27 cellular contexts compared by ENCODE assay signal in genomic region chr20:63509088-63509564, GRCh38. TPM values are rescaled to one million over a fixed set of nuclear protein-coding genes. Genes with fewer than 3 reads are reported as not detected.
DNase-seq lines count a peak whose midpoint lies in the region; ATAC-seq and TF ChIP-seq lines count a peak whose summit lies in the region.
"Had no signal": no experiment of that assay in that cellular context is flagged by ENCODE, and none has a peak within 500 bp of the region (broad histone marks: within the 10 kb centered on the region; RNA-seq: fewer than 3 reads in every experiment).

No MANE protein-coding gene starts in this region.

- H3K36me3 ChIP-seq in psoas muscle (ENCODE audit: insufficient read depth in 1 of 2, low read depth in 1 of 2) (no peaks in the 10 kb centered on the region), HAP-1 (replicated peaks) (no peaks in the 10 kb centered on the region)
- H3K36me3 ChIP-seq: esophagus squamous epithelium, neural progenitor cell had no signal

- CTCF ChIA-PET in activated naive CD4-positive, alpha-beta T cell treated with anti-CD3 and anti-CD28 coated beads for 36 hours (lab: Charles Lee): interaction anchor here (3.6 kb wide), 1 partner anchor 13 kb away, joined by 18 read pairs; no protein-coding TSS in a partner anchor

- TF ChIP-seq CTCF in psoas muscle (IDR thresholded peaks at IDR 0.05): no peak

- H3K27ac Mint-ChIP-seq in activated naive CD4-positive, alpha-beta T cell treated with anti-CD3 and anti-CD28 coated beads for 36 hours: no peak overlapping the region
- H3K27ac Mint-ChIP-seq: activated naive CD4-positive, alpha-beta T cell treated with anti-CD3 and anti-CD28 coated beads, Interleukin-2, amount 50 U/mL, for 24 hours; neural progenitor cell had no signal

- H3K9me3 ChIP-seq in psoas muscle: peaks cover 12% of the 10 kb centered on the region
- H3K9me3 ChIP-seq in HAP-1: peaks cover 9% of the 10 kb centered on the region

- peak overlapping the region; percentile 81 for H3K27ac ChIP-seq in psoas muscle
- H3K27ac ChIP-seq: esophagus squamous epithelium, neural progenitor cell, RWPE1 had no signal

- H3K4me3 Mint-ChIP-seq in activated naive CD4-positive, alpha-beta T cell treated with anti-CD3 and anti-CD28 coated beads for 36 hours: no peak overlapping the region
- H3K4me3 Mint-ChIP-seq: activated naive CD4-positive, alpha-beta T cell treated with anti-CD3 and anti-CD28 coated beads, Interleukin-2, amount 50 U/mL, for 24 hours; activated T-helper 1 cell treated with anti-CD3 and anti-CD28 coated beads, Interleukin-12 subunit alpha, Interleukin-12 subunit beta, Interleukin-2, Interleukin-4 antibody, amounts not matched to agents 30 ng/mL and 10 ng/mL and 1 ng/mL, durations not matched to agents 14 hours and 24 hours and 36 hours; neural progenitor cell had no signal

- H3K4me1 ChIP-seq in psoas muscle: peaks cover 13% of the 10 kb centered on the region
- H3K4me1 ChIP-seq in HAP-1: no peaks in the 10 kb centered on the region; the same call in 1 of the 2 replicates
- H3K4me1 ChIP-seq: esophagus squamous epithelium, neural progenitor cell had no signal

- peak; percentile 25 for DNase-seq in NCI-H345 (lab: John Stamatoyannopoulos, UW)
- DNase-seq in NCI-H345 treated with DMSO at 0.1 percent for 48 hours (lab: John Stamatoyannopoulos, UW; ENCODE audit: unreplicated experiment): no peak
- peak; percentile 89 for DNase-seq in MV-4-11 (lab: John Stamatoyannopoulos, UW)
- DNase-seq in RPMI8226: peak; percentile 38
- peak in 1 of 2 donors; percentile 57 for DNase-seq in psoas muscle
- no peak for DNase-seq in activated naive CD4-positive, alpha-beta T cell treated with anti-CD3 and anti-CD28 coated beads for 36 hours
- DNase-seq in HAP-1 (ENCODE audit: low spot score in 2 of 2): no peak
- DNase-seq: caudate nucleus; DMS53; esophagus squamous epithelium; KG1; kidney glomerular epithelial cell; MM.1S; NCI-H1930; NCI-H510A; NK-92 treated with Interleukin-12 subunit alpha and Interleukin-12 subunit beta, amount 100 ng/mL, for 24 hours; stimulated activated CD8-positive, alpha-beta memory T cell treated with anti-CD3 and anti-CD28 coated beads, Interleukin-4, amount 100 ng/mL, for 48 hours; T-helper 9 cell; trophoblast cell had no signal

- H3K4me1 Mint-ChIP-seq in activated naive CD4-positive, alpha-beta T cell treated with anti-CD3 and anti-CD28 coated beads for 36 hours (ENCODE audit: low read depth): no peaks in the 10 kb centered on the region
- H3K4me1 Mint-ChIP-seq: activated naive CD4-positive, alpha-beta T cell treated with anti-CD3 and anti-CD28 coated beads, Interleukin-2, amount 50 U/mL, for 24 hours; neural progenitor cell had no signal

- WGBS in psoas muscle, 3 donors: 34 to 66% (median 35%) methylated on average over 9 of the region's 9 CpGs

- in situ Hi-C loops in HAP-1 (cut with MboI; ENCODE audit: low sequenced_read_pairs): no loop called here

- H3K9me3 Mint-ChIP-seq in activated naive CD4-positive, alpha-beta T cell treated with anti-CD3 and anti-CD28 coated beads for 36 hours: peaks cover 9% of the 10 kb centered on the region

- H3K36me3 Mint-ChIP-seq in activated naive CD4-positive, alpha-beta T cell treated with anti-CD3 and anti-CD28 coated beads for 36 hours (ENCODE audit: low read depth): no peaks in the 10 kb centered on the region

- intact Hi-C loops in psoas muscle (cut with DNase I): no loop called here
- intact Hi-C loops in activated naive CD4-positive, alpha-beta T cell treated with anti-CD3 and anti-CD28 coated beads for 36 hours (cut with micrococcal nuclease): no loop called here

- H3K4me3 ChIP-seq in psoas muscle: no peak overlapping the region
- no peak overlapping the region for H3K4me3 ChIP-seq in HAP-1
- H3K4me3 ChIP-seq: esophagus squamous epithelium, neural progenitor cell had no signal

- ATAC-seq in psoas muscle (peak; percentile 92 to 95 (median 94)), HG02840 (IDR thresholded peaks at IDR 0.05; ENCODE audit: low FRiP score, unreplicated experiment) (no peak)

- peaks cover 36% of the 10 kb centered on the region for H3K27me3 Mint-ChIP-seq in activated naive CD4-positive, alpha-beta T cell treated with anti-CD3 and anti-CD28 coated beads for 36 hours (ENCODE audit: low read depth)

- H3K27me3 ChIP-seq in psoas muscle (ENCODE audit: insufficient read depth in 3 of 3, low read length in 2 of 3) (no peaks in the 10 kb centered on the region), HAP-1 (ENCODE audit: low read depth) (no peaks in the 10 kb centered on the region)

RNA-seq across cellular contexts. Expression of gene EEF1A2, which starts 10.2 kb away (rescaled TPM):
- 1,000 to 10,000 TPM; 1,781 to 2,126 (median 2,004) TPM for total RNA-seq in psoas muscle
- 1,000 to 10,000 TPM in 2 of 3 donors, 100 to 1,000 TPM in 1; 952 to 1,898 (median 1,229) TPM for polyA plus RNA-seq in psoas muscle
- total RNA-seq in activated naive CD4-positive, alpha-beta T cell treated with anti-CD3 and anti-CD28 coated beads for 36 hours: under 1 TPM in 1 of 2 experiments, not detected in 1; 0.12 TPM

RNA-seq across cellular contexts. Expression of gene PPDPF, which starts 11.4 kb away (rescaled TPM):
- 100 to 1,000 TPM; 130 to 198 (median 155) TPM for total RNA-seq in psoas muscle
- 100 to 1,000 TPM; 134 to 158 (median 142) TPM for polyA plus RNA-seq in psoas muscle
- total RNA-seq in activated naive CD4-positive, alpha-beta T cell treated with anti-CD3 and anti-CD28 coated beads for 36 hours: 100 to 1,000 TPM; 189 to 194 TPM

RNA-seq across cellular contexts. Expression of gene PTK6, which starts 28.1 kb away (rescaled TPM):
- total RNA-seq in psoas muscle: under 1 TPM in 1 of 4 donors, not detected in 3; 0.06 TPM
- under 1 TPM in 2 of 3 donors, not detected in 1; 0.04 TPM for polyA plus RNA-seq in psoas muscle
- under 1 TPM; 0.35 to 0.38 TPM for total RNA-seq in activated naive CD4-positive, alpha-beta T cell treated with anti-CD3 and anti-CD28 coated beads for 36 hours
- total RNA-seq: lung microvascular endothelial cell had no signal

RNA-seq across cellular contexts. Expression of gene KCNQ2, which starts 36.7 kb away (rescaled TPM):
- total RNA-seq in psoas muscle: 1 to 10 TPM in 1 of 4 donors, under 1 TPM in 3; 0.11 to 2.8 (median 0.28) TPM
- polyA plus RNA-seq in psoas muscle: under 1 TPM in 2 of 3 donors, not detected in 1; 0.01 to 0.03 TPM
- not detected for total RNA-seq in activated naive CD4-positive, alpha-beta T cell treated with anti-CD3 and anti-CD28 coated beads for 36 hours
- total RNA-seq: activated T-helper 1 cell treated with anti-CD3 and anti-CD28 coated beads, Interleukin-12 subunit alpha, Interleukin-12 subunit beta, Interleukin-2, Interleukin-4 antibody, amounts not matched to agents 30 ng/mL and 10 ng/mL and 1 ng/mL, durations not matched to agents 14 hours and 24 hours and 36 hours; aorta; esophagus squamous epithelium; lung microvascular endothelial cell had no signal
- polyA plus RNA-seq: aorta had no signal

RNA-seq across cellular contexts. Expression of gene SRMS, which starts 38.4 kb away (rescaled TPM):
- not detected for total RNA-seq in psoas muscle
- polyA plus RNA-seq in psoas muscle: not detected
- total RNA-seq in activated naive CD4-positive, alpha-beta T cell treated with anti-CD3 and anti-CD28 coated beads for 36 hours: not detected
- total RNA-seq: activated T-helper 1 cell treated with anti-CD3 and anti-CD28 coated beads, Interleukin-12 subunit alpha, Interleukin-12 subunit beta, Interleukin-2, Interleukin-4 antibody, amounts not matched to agents 30 ng/mL and 10 ng/mL and 1 ng/mL, durations not matched to agents 14 hours and 24 hours and 36 hours; aorta; esophagus squamous epithelium; lung microvascular endothelial cell; mucosa of gallbladder had no signal
- polyA plus RNA-seq: aorta had no signal

Comparison
In these comparisons a context has a peak if more than half of its experiments do, and no peak if none do; other contexts are left out.
1. DNase-seq: peak in NCI-H345 (single experiment), MV-4-11 (single experiment) and RPMI8226 (single experiment); none in NCI-H345 treated with DMSO at 0.1 percent for 48 hours (single experiment), activated naive CD4-positive, alpha-beta T cell treated with anti-CD3 and anti-CD28 coated beads for 36 hours (single experiment) and HAP-1 (0 of 2).
2. RNA of gene EEF1A2, which starts 10.2 kb away (total RNA-seq): 1,781 to 2,126 TPM in psoas muscle; 0.12 TPM in activated naive CD4-positive, alpha-beta T cell treated with anti-CD3 and anti-CD28 coated beads for 36 hours; every median in the first group is over 1,000 times any median in the second.